ENCODE assay signal across 27 cellular contexts in genomic region chr2:74728842-74729241, GRCh38.
"Had no signal": no experiment of that assay in that cellular context is flagged by ENCODE, and none has a peak within 500 bp of the region (broad histone marks: within the 10 kb centered on the region; RNA-seq: fewer than 3 reads in every experiment).

No MANE protein-coding gene starts in this region.

- FAIRE-seq: urothelium cell line had no signal

- H3K4me3 ChIP-seq: stomach, suprapubic skin, testis, thoracic aorta, thyroid gland, tibial artery, tibial nerve, transverse colon, upper lobe of left lung, upper lobe of right lung, uterus, vagina had no signal

- H3K27me3 ChIP-seq: stomach, suprapubic skin, testis, thyroid gland, tibial artery, transverse colon, upper lobe of left lung, upper lobe of right lung, uterus, vagina had no signal

- H3K36me3 ChIP-seq: stomach, suprapubic skin, thoracic aorta, thyroid gland, tibial artery, tibial nerve, transverse colon, upper lobe of left lung, upper lobe of right lung, uterus, vagina had no signal

- H3K9me3 ChIP-seq: suprapubic skin, testis, thoracic aorta, thyroid gland, transverse colon, upper lobe of left lung, upper lobe of right lung, uterus, vagina had no signal

- DNase-seq: stimulated activated CD4-positive, alpha-beta T cell treated with anti-CD3 and anti-CD28 coated beads, Interleukin-2, amount 100 ng/mL, for 48 hours; stimulated activated CD4-positive, alpha-beta T cell treated with anti-CD3 and anti-CD28 coated beads, Interleukin-4, amount 100 ng/mL, for 1 hour; stimulated activated CD4-positive, alpha-beta T cell treated with anti-CD3 and anti-CD28 coated beads, Interleukin-4, amount 100 ng/mL, for 24 hours; stimulated activated CD4-positive, alpha-beta T cell treated with anti-CD3 and anti-CD28 coated beads, Interleukin-4, amount 100 ng/mL, for 4 hours; stimulated activated CD8-positive, alpha-beta memory T cell treated with anti-CD3 and anti-CD28 coated beads, Interleukin-4, amount 100 ng/mL, for 48 hours; stimulated activated naive B cell treated with anti-CD40 and anti-IgM and Interleukin-4, amounts not matched to agents 10 μg/mL and 1 μg/mL and 100 μg/mL, for 72 hours; stimulated activated naive CD4-positive, alpha-beta T cell; stimulated activated naive CD4-positive, alpha-beta T cell treated with Interleukin-2 at 50 U/mL for 16 hours; stimulated activated naive CD8-positive, alpha-beta T cell treated with anti-CD3 and anti-CD28 coated beads, Interleukin-15, amount 100 ng/mL, for 72 hours; stimulated activated naive CD8-positive, alpha-beta T cell treated with anti-CD3 and anti-CD28 coated beads, Interleukin-15, Interleukin-2, amounts not matched to agents 100 U/mL and 50 U/mL, for 24 hours; stomach; substantia nigra; testis; thyroid gland; tibial artery; transverse colon; trophoblast cell; upper lobe of left lung; upper lobe of right lung; uterus had no signal

- H3K4me1 ChIP-seq: stomach, suprapubic skin, testis, thyroid gland, tibial artery, tibial nerve, transverse colon, upper lobe of left lung, upper lobe of right lung, uterus, vagina had no signal

- ATAC-seq: stimulated activated effector memory CD8-positive, alpha-beta T cell treated with anti-CD3 and anti-CD28 coated beads, Interleukin-12 subunit alpha, Interleukin-12 subunit beta, amount 100 ng/mL, for 72 hours; stimulated activated memory B cell treated with anti-CD40 and anti-IgM and Interleukin-4, amounts not matched to agents 10 μg/mL and 1 μg/mL and 100 μg/mL, for 72 hours; stimulated activated naive B cell treated with anti-CD40 and anti-IgM and Interleukin-4, amounts not matched to agents 10 μg/mL and 1 μg/mL and 100 μg/mL, for 72 hours; stimulated activated naive CD8-positive, alpha-beta T cell treated with anti-CD3 and anti-CD28 coated beads, Interleukin-15, amount 100 ng/mL, for 72 hours; stimulated activated naive CD8-positive, alpha-beta T cell treated with anti-CD3 and anti-CD28 coated beads, Interleukin-15, Interleukin-2, amounts not matched to agents 100 U/mL and 50 U/mL, for 24 hours; upper lobe of right lung had no signal

- H3K27ac ChIP-seq: stomach, suprapubic skin, testis, thoracic aorta, thyroid gland, tibial artery, tibial nerve, transverse colon, upper lobe of left lung, upper lobe of right lung, uterus, vagina had no signal
